In the genomic region with DNA sequence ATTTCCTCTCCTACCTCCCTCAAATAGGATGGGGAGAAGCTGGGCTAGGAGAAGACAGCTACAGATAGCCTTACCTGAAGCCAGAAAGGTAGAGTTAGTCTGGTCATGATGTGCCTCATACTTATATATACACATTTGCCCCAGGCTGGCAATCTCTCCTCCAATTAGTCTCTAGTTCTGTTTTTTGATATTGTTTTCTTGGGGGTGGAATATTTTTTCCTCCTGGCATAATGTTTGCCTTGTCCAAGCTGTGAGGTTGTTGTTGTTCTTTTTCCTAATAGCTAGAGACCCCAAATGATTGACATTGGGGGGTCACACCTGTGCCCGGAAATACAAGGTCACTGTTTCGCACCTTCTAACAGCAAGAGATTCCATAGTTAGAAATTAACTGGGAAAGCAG, we compare ENCODE assay signal across 38 cellular contexts. TPM values are rescaled to one million over a fixed set of nuclear protein-coding genes. Genes with fewer than 3 reads are reported as not detected.
"Had no signal": no experiment of that assay in that cellular context is flagged by ENCODE, and none has a peak within 500 bp of the region (broad histone marks: within the 10 kb centered on the region; RNA-seq: fewer than 3 reads in every experiment).

Gene UMOD (minus strand): TSS at position 101 of the 400 bp plus-strand sequence. CDS start 1,978 bp downstream, outside the sequence.

- H3K9me3 ChIP-seq: MG63 had no signal

- H3K27ac ChIP-seq: KMS-11 had no signal

- H3K4me2 ChIP-seq: KMS-11 had no signal

- H3K36me3 ChIP-seq: MG63 had no signal

- H3K9ac ChIP-seq: KMS-11 had no signal

- DNase-seq: Karpas-422, Kasumi-1, MG63, MM.1S, MV-4-11, NCI-H1048, NCI-H1092, NCI-H1092 treated with DMSO at 0.1 percent for 48 hours, NCI-H1105, NCI-H1105 treated with DMSO at 0.1 percent for 48 hours, NCI-H1417, NCI-H1417 treated with DMSO at 0.1 percent for 48 hours, NCI-H1436, NCI-H1436 treated with DMSO at 0.1 percent for 48 hours, NCI-H146, NCI-H1694, NCI-H1694 treated with DMSO at 0.1 percent for 48 hours, NCI-H187, NCI-H187 treated with DMSO at 0.1 percent for 48 hours, NCI-H1930, NCI-H2029, NCI-H2029 treated with DMSO at 0.1 percent for 48 hours, NCI-H2081, NCI-H2081 treated with DMSO at 0.1 percent for 48 hours, NCI-H2107, NCI-H2171, NCI-H2171 treated with DMSO at 0.1 percent for 48 hours, NCI-H2227 treated with DMSO at 0.1 percent for 48 hours, NCI-H226, NCI-H345, NCI-H446, NCI-H446 treated with DMSO at 0.1 percent for 48 hours, NCI-H510A had no signal

- H3K4me3 ChIP-seq: MG63 had no signal

RNA-seq across cellular contexts. Expression of gene UMOD, which starts in this region (rescaled TPM):
- total RNA-seq: LHCN-M2, M059J, MCF 10A, NCI-H460 had no signal
